10 cellular contexts compared by ENCODE assay signal in the genomic region with DNA sequence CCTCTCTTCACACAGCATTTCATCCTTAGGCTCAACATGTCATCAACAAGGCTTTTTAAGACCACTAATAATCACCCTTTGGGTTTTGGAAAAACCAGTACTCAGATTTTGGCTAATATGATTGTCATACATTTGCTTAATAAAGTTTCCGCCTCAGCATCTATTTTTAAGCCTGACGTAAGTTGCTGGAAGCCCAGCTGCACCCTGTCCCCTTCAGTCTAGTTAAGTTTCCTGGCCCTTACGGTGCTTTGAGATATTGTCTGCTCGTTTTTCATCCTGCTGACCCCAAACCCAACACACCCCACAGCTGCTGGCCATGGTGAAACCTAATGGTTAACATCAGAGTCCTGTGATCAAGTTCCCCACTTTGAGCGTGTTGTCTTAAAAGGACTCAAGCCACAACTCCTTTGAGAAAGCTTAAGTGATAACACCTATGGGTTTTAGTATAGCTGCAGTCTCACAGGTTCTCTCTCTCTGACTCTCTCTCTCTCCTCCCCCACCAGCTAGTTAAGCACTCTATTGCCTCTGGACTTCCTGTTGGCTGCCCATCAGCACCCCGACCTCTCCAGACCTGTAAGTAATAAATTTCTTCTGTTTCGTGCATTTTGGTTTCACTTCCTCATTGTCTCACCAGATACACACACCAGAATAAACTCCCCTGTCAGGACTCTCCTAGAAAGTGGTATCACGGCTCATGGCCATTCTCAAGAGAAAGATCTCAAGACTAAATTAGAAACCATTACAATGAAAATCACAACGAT.
DNase-seq lines count a peak whose midpoint lies in the region; ATAC-seq and TF ChIP-seq lines count a peak whose summit lies in the region.
"Had no signal": no experiment of that assay in that cellular context is flagged by ENCODE, and none has a peak within 500 bp of the region (broad histone marks: within the 10 kb centered on the region; RNA-seq: fewer than 3 reads in every experiment).

No MANE protein-coding gene starts in this region.

- no peaks in the 10 kb centered on the region for H3K27me3 ChIP-seq in PC-3 (ENCODE audit: low read length)

- CTCF ChIA-PET in Calu3 (lab: Charles Lee) (interaction anchor here (0.5 kb wide), 1 partner anchor 327 kb away, joined by 3 read pairs; no protein-coding TSS in a partner anchor), PC-3 (lab: Charles Lee) (no interaction called here)

- TF ChIP-seq CTCF in Calu3 (IDR thresholded peaks at IDR 0.05; ENCODE audit: unreplicated experiment): no peak
- no peak for TF ChIP-seq CTCF in PC-3 (conservative IDR thresholded peaks at IDR 0.05; ENCODE audit: low read depth, low read length)

- no peaks in the 10 kb centered on the region for H3K36me3 Mint-ChIP-seq in Calu3 (ENCODE audit: insufficient read depth, unreplicated experiment)
- H3K36me3 Mint-ChIP-seq in natural killer cell treated with Interleukin-12 subunit alpha and Interleukin-12 subunit beta and Interleukin-15 and Interleukin-18, amount 100 ng/mL, for 72 hours: peaks cover 5% of the 10 kb centered on the region

- no peak overlapping the region for H3K9ac ChIP-seq in PC-3 (ENCODE audit: low read length)

- intact Hi-C loops in Calu3 (cut with micrococcal nuclease; ENCODE audit: unreplicated experiment) (no loop called here), PC-3 (cut with micrococcal nuclease) (no loop called here)

- H2AFZ ChIP-seq in PC-3 (ENCODE audit: low read length): no peak overlapping the region

- no peaks in the 10 kb centered on the region for H4K20me1 ChIP-seq in PC-3 (ENCODE audit: low read length)

- H3K4me3 ChIP-seq in PC-3 (ENCODE audit: low read length): no peak overlapping the region

- H3F3A ChIP-seq in PC-3 (ENCODE audit: low read length, unreplicated experiment): no peaks in the 10 kb centered on the region

- H3K9me2 ChIP-seq in PC-3 (replicated peaks; ENCODE audit: low read length): no peaks in the 10 kb centered on the region

- POLR2A ChIA-PET in PC-3 (lab: Charles Lee; ENCODE audit: unreplicated experiment): no interaction called here

- no peaks in the 10 kb centered on the region for H3K4me1 ChIP-seq in PC-3 (ENCODE audit: insufficient read depth, low read length)

- H3K4me3 Mint-ChIP-seq in Calu3 (ENCODE audit: low read depth, unreplicated experiment): peak overlapping the region; percentile 6
- H3K4me3 Mint-ChIP-seq in natural killer cell treated with Interleukin-12 subunit alpha and Interleukin-12 subunit beta and Interleukin-15 and Interleukin-18, amount 100 ng/mL, for 72 hours: no peak overlapping the region
- H3K4me3 Mint-ChIP-seq: T-helper 17 cell had no signal

- ATAC-seq in GM21390 (IDR thresholded peaks at IDR 0.05; ENCODE audit: unreplicated experiment) (peak; percentile 80), HG03378 (IDR thresholded peaks at IDR 0.05; ENCODE audit: unreplicated experiment) (peak; percentile 88), PC-3 (no peak)
- ATAC-seq in natural killer cell treated with Interleukin-12 subunit alpha and Interleukin-12 subunit beta and Interleukin-15 and Interleukin-18, amount 100 ng/mL, for 72 hours: no peak
- ATAC-seq: T-helper 17 cell had no signal

- H3K27me3 Mint-ChIP-seq in Calu3 (ENCODE audit: unreplicated experiment): no peaks in the 10 kb centered on the region
- no peaks in the 10 kb centered on the region for H3K27me3 Mint-ChIP-seq in natural killer cell treated with Interleukin-12 subunit alpha and Interleukin-12 subunit beta and Interleukin-15 and Interleukin-18, amount 100 ng/mL, for 72 hours
- H3K27me3 Mint-ChIP-seq: T-helper 17 cell had no signal

- H3K9me3 Mint-ChIP-seq in Calu3 (ENCODE audit: low read depth, unreplicated experiment): peaks cover 4% of the 10 kb centered on the region
- H3K9me3 Mint-ChIP-seq in natural killer cell treated with Interleukin-12 subunit alpha and Interleukin-12 subunit beta and Interleukin-15 and Interleukin-18, amount 100 ng/mL, for 72 hours: peaks cover 5% of the 10 kb centered on the region

- BruUV-seq in Calu3 (replicated peaks; lab: Mats Ljungman, UMichigan): no TSS peak
- BruUV-seq in PC-3 (replicated peaks; lab: Mats Ljungman, UMichigan): no TSS peak

- peaks cover 8% of the 10 kb centered on the region for H3K4me1 Mint-ChIP-seq in Calu3 (ENCODE audit: low read depth, unreplicated experiment)
- H3K4me1 Mint-ChIP-seq in natural killer cell treated with Interleukin-12 subunit alpha and Interleukin-12 subunit beta and Interleukin-15 and Interleukin-18, amount 100 ng/mL, for 72 hours (ENCODE audit: low read depth in 2 of 2): no peaks in the 10 kb centered on the region
- H3K4me1 Mint-ChIP-seq: T-helper 17 cell had no signal

- no peaks in the 10 kb centered on the region for H3K36me3 ChIP-seq in PC-3 (ENCODE audit: low read depth, low read length)

- DNase-seq in Calu3 (peak; percentile 4), SKM-1 treated with dmso at 0.1 percent for 144 hours (lab: John Stamatoyannopoulos, UW; ENCODE audit: unreplicated experiment) (peak; percentile 72), iPS-NIHi11 (ENCODE audit: low spot score) (no peak), kidney glomerular epithelial cell (lab: John Stamatoyannopoulos, UW) (no peak), PC-3 (no peak)
- DNase-seq in natural killer cell treated with Interleukin-12 subunit alpha and Interleukin-12 subunit beta and Interleukin-15 and Interleukin-18, amount 100 ng/mL, for 72 hours (ENCODE audit: low spot score): no peak
- DNase-seq: NCI-H524 treated with DMSO at 0.1 percent for 48 hours, T-helper 17 cell had no signal

- H3K9me3 ChIP-seq in PC-3 (ENCODE audit: low read length): no peaks in the 10 kb centered on the region

- H3K27ac ChIP-seq in PC-3 (ENCODE audit: low read length): no peak overlapping the region

- H3K79me2 ChIP-seq in PC-3 (ENCODE audit: low read length): no peaks in the 10 kb centered on the region

- no peak overlapping the region for H3K27ac Mint-ChIP-seq in Calu3 (ENCODE audit: unreplicated experiment)
- no peak overlapping the region for H3K27ac Mint-ChIP-seq in natural killer cell treated with Interleukin-12 subunit alpha and Interleukin-12 subunit beta and Interleukin-15 and Interleukin-18, amount 100 ng/mL, for 72 hours
- H3K27ac Mint-ChIP-seq: T-helper 17 cell had no signal

- H3K4me2 ChIP-seq in PC-3 (ENCODE audit: low read length): no peak overlapping the region

Comparison
In these comparisons a context has a peak if more than half of its experiments do, and no peak if none do; other contexts are left out.
1. DNase-seq: peak in Calu3 (single experiment) and SKM-1 treated with dmso at 0.1 percent for 144 hours (single experiment); none in iPS-NIHi11 (single experiment), kidney glomerular epithelial cell (single experiment), PC-3 (single experiment) and natural killer cell treated with Interleukin-12 subunit alpha and Interleukin-12 subunit beta and Interleukin-15 and Interleukin-18, amount 100 ng/mL, for 72 hours (single experiment).
2. ATAC-seq: peak in GM21390 (single experiment) and HG03378 (single experiment); none in PC-3 (single experiment) and natural killer cell treated with Interleukin-12 subunit alpha and Interleukin-12 subunit beta and Interleukin-15 and Interleukin-18, amount 100 ng/mL, for 72 hours (0 of 2).